Comparison of ENCODE assay signal across 10 cellular contexts in the genomic region with DNA sequence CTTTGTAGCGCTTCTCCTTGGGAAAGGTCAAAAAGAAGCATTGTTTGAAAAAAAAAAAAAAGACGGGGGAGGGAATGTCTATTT. TPM values are rescaled to one million over a fixed set of nuclear protein-coding genes. Genes with fewer than 3 reads are reported as not detected.
DNase-seq lines count a peak whose midpoint lies in the region; ATAC-seq and TF ChIP-seq lines count a peak whose summit lies in the region.
"Had no signal": no experiment of that assay in that cellular context is flagged by ENCODE, and none has a peak within 500 bp of the region (broad histone marks: within the 10 kb centered on the region; RNA-seq: fewer than 3 reads in every experiment).

A gene (minus strand): TSS at position 46 of the 84 bp plus-strand sequence. CDS start 5,302 bp downstream, outside the sequence.

- peak within 1 kb of the TSS; percentile 28 for H3K27ac Mint-ChIP-seq in osteocyte (ENCODE audit: unreplicated experiment)
- H3K27ac Mint-ChIP-seq: activated T-helper 17 cell treated with anti-CD3 and anti-CD28 coated beads, Interleukin-2, amount 50 U/mL, for 72 hours; CD8-positive, alpha-beta T cell had no signal

- peaks cover 17% of the 10 kb centered on the region for H3K4me1 Mint-ChIP-seq in osteocyte (ENCODE audit: unreplicated experiment)
- H3K4me1 Mint-ChIP-seq: activated T-helper 17 cell treated with anti-CD3 and anti-CD28 coated beads, Interleukin-2, amount 50 U/mL, for 72 hours had no signal

- H3K4me3 ChIP-seq in AG04450 (ENCODE audit: low read depth, low read length) (peak within 1 kb of the TSS; percentile 69), RWPE2 (ENCODE audit: severe bottlenecking) (peak within 1 kb of the TSS; percentile 20), fibroblast of villous mesenchyme (ENCODE audit: low read depth, low read length) (peak within 1 kb of the TSS; percentile 55)

- no peaks in the 10 kb centered on the region for H3K36me3 ChIP-seq in RWPE2 (ENCODE audit: low read depth)

- POLR2A ChIA-PET in AG04450 (lab: Yijun Ruan, JAX), result interaction anchor here (1.0 kb wide), 1 partner anchor 10 kb away, joined by 3 read pairs; no protein-coding TSS in a partner anchor

- H3K9me3 ChIP-seq in AG04450 (ENCODE audit: control insufficient read depth, insufficient read depth, low read length) (no peaks in the 10 kb centered on the region), RWPE2 (ENCODE audit: severe bottlenecking) (no peaks in the 10 kb centered on the region)

- CTCF ChIA-PET in AG04450 (lab: Charles Lee), result interaction anchor here (1.1 to 1.2 kb wide), 2 partner anchors 9 to 12 kb away, joined by 3 read pairs; no protein-coding TSS in a partner anchor

- no peak within 1 kb of the TSS for H3K27ac ChIP-seq in AG04450 (ENCODE audit: low read depth, low read length)
- no peak within 1 kb of the TSS for H3K27ac ChIP-seq in RWPE2 (ENCODE audit: poor library complexity, severe bottlenecking)

- no peaks in the 10 kb centered on the region for H3K4me1 ChIP-seq in RWPE2 (ENCODE audit: insufficient read depth, poor library complexity, severe bottlenecking)

- peak within 1 kb of the TSS; percentile 80 for H3K4me3 Mint-ChIP-seq in osteocyte (ENCODE audit: unreplicated experiment)
- H3K4me3 Mint-ChIP-seq: activated T-helper 17 cell treated with anti-CD3 and anti-CD28 coated beads, Interleukin-2, amount 50 U/mL, for 72 hours; CD8-positive, alpha-beta T cell had no signal

- no peak for DNase-seq in AG04450 (ENCODE audit: low read depth, low spot score)
- DNase-seq in RWPE2 (ENCODE audit: low spot score), result no peak
- DNase-seq in fibroblast of villous mesenchyme (ENCODE audit: low read depth), result no peak
- DNase-seq in osteocyte (ENCODE audit: extremely low spot score, unreplicated experiment), result no peak
- no peak for DNase-seq in stimulated activated CD8-positive, alpha-beta memory T cell treated with anti-CD3 and anti-CD28 coated beads, Interleukin-4, amount 100 ng/mL, for 48 hours
- DNase-seq in left lobe of liver (ENCODE audit: low spot score), result no peak
- DNase-seq in islet precursor cell, result no peak
- DNase-seq: CD8-positive, alpha-beta T cell had no signal

- TF ChIP-seq CTCF in AG04450 (IDR thresholded peaks at IDR 0.05; ENCODE audit: low read depth, low read length) (no peak), RWPE2 (IDR thresholded peaks at IDR 0.05; ENCODE audit: poor library complexity, severe bottlenecking) (no peak), fibroblast of villous mesenchyme (IDR thresholded peaks at IDR 0.05; ENCODE audit: insufficient read depth, low read depth, low read length) (no peak), osteocyte (IDR thresholded peaks at IDR 0.05) (no peak)

- H3K36me3 Mint-ChIP-seq in osteocyte (ENCODE audit: unreplicated experiment), result no peaks in the 10 kb centered on the region
- H3K36me3 Mint-ChIP-seq: CD8-positive, alpha-beta T cell had no signal

- no peaks in the 10 kb centered on the region for H3K9me3 Mint-ChIP-seq in osteocyte (ENCODE audit: unreplicated experiment)

- H3K27me3 Mint-ChIP-seq in osteocyte (ENCODE audit: unreplicated experiment), result peaks cover 71% of the 10 kb centered on the region

- peaks cover 4% of the 10 kb centered on the region for H3K27me3 ChIP-seq in AG04450 (ENCODE audit: control insufficient read depth, insufficient read depth, low read length)
- no peaks in the 10 kb centered on the region for H3K27me3 ChIP-seq in RWPE2 (ENCODE audit: insufficient read depth, poor library complexity, severe bottlenecking)

- ATAC-seq in RWPE2 (ENCODE audit: low read depth) (no peak), left lobe of liver (no peak), HG03457 (IDR thresholded peaks at IDR 0.05; ENCODE audit: unreplicated experiment) (no peak)
- ATAC-seq: activated T-helper 17 cell treated with anti-CD3 and anti-CD28 coated beads, Interleukin-2, amount 50 U/mL, for 72 hours; CD8-positive, alpha-beta T cell had no signal

RNA-seq across cellular contexts. Expression of the gene that starts here (rescaled TPM):
- 1.0 and 2.0 TPM in 2 replicates for polyA plus RNA-seq in AG04450 (2011; rRNA removed)
- polyA minus RNA-seq in AG04450 (2011; rRNA and poly(A)+ RNA removed), result 0.69 and 3.3 TPM in 2 replicates
- total RNA-seq in fibroblast of villous mesenchyme (under 0.01 and 0.43 TPM in 2 replicates), osteocyte (1.6 and 1.8 TPM in 2 replicates), left lobe of liver (0.15 TPM)
- total RNA-seq: activated T-helper 17 cell treated with anti-CD3 and anti-CD28 coated beads, Interleukin-2, amount 50 U/mL, for 72 hours; CD8-positive, alpha-beta T cell had no signal
